In genomic region chr11:68825603-68826002, GRCh38 we compare ENCODE assay signal across 9 cellular contexts. TPM values are rescaled to one million over a fixed set of nuclear protein-coding genes. Genes with fewer than 3 reads are reported as not detected.
DNase-seq lines count a peak whose midpoint lies in the region; ATAC-seq and TF ChIP-seq lines count a peak whose summit lies in the region.
"Had no signal": no experiment of that assay in that cellular context is flagged by ENCODE, and none has a peak within 500 bp of the region (broad histone marks: within the 10 kb centered on the region; RNA-seq: fewer than 3 reads in every experiment).

No MANE protein-coding gene starts in this region.

- H3K27me3 ChIP-seq in duodenal mucosa (ENCODE audit: control insufficient read depth in 1 of 2, insufficient read depth in 2 of 2, low read length in 2 of 2) (no peaks in the 10 kb centered on the region), dorsolateral prefrontal cortex (no peaks in the 10 kb centered on the region)
- H3K27me3 ChIP-seq: suprapubic skin had no signal

- TF ChIP-seq CTCF in dorsolateral prefrontal cortex (IDR thresholded peaks at IDR 0.05 in 54 of 56, conservative IDR thresholded peaks at IDR 0.05 in 2 of 56; ENCODE audit: low read depth in 1 of 56, partially characterized antibody in 56 of 56) = no peak

- peak overlapping the region; percentile 2 for H3K27ac ChIP-seq in duodenal mucosa (ENCODE audit: low read depth, low read length)
- H3K27ac ChIP-seq in dorsolateral prefrontal cortex = no peak overlapping the region
- H3K27ac ChIP-seq: suprapubic skin had no signal

- H3K9me3 Mint-ChIP-seq in stimulated activated naive B cell treated with anti-CD40 and anti-IgM and Interleukin-4, amounts not matched to agents 10 μg/mL and 1 μg/mL and 100 μg/mL, for 72 hours = no peaks in the 10 kb centered on the region

- H3K4me3 ChIP-seq in duodenal mucosa (ENCODE audit: low read depth in 1 of 2, low read length in 2 of 2) = peak overlapping the region in 1 of 2 donors; percentile 2
- H3K4me3 ChIP-seq in dorsolateral prefrontal cortex = no peak overlapping the region
- H3K4me3 ChIP-seq: suprapubic skin had no signal

- peaks cover 36 to 55% of the 10 kb centered on the region in 2 donors for H3K4me1 Mint-ChIP-seq in stimulated activated naive B cell treated with anti-CD40 and anti-IgM and Interleukin-4, amounts not matched to agents 10 μg/mL and 1 μg/mL and 100 μg/mL, for 72 hours

- peak overlapping the region; percentile 81 for H3K27ac Mint-ChIP-seq in stimulated activated naive B cell treated with anti-CD40 and anti-IgM and Interleukin-4, amounts not matched to agents 10 μg/mL and 1 μg/mL and 100 μg/mL, for 72 hours

- peaks cover 11 to 14% of the 10 kb centered on the region in 2 donors for H3K36me3 Mint-ChIP-seq in stimulated activated naive B cell treated with anti-CD40 and anti-IgM and Interleukin-4, amounts not matched to agents 10 μg/mL and 1 μg/mL and 100 μg/mL, for 72 hours

- peaks cover 3 to 12% of the 10 kb centered on the region in 2 donors for H3K36me3 ChIP-seq in duodenal mucosa (ENCODE audit: control insufficient read depth in 1 of 2, insufficient read depth in 2 of 2, low read length in 2 of 2)
- H3K36me3 ChIP-seq: suprapubic skin had no signal

- ATAC-seq in stimulated activated naive B cell treated with anti-CD40 and anti-IgM and Interleukin-4, amounts not matched to agents 10 μg/mL and 1 μg/mL and 100 μg/mL, for 72 hours (replicated peaks) = peak; percentile 70
- no peak for ATAC-seq in HG02678 (IDR thresholded peaks at IDR 0.05; ENCODE audit: unreplicated experiment)

- peaks cover 51% of the 10 kb centered on the region in 2 donors for H3K4me1 ChIP-seq in duodenal mucosa (ENCODE audit: control insufficient read depth in 1 of 2, insufficient read depth in 2 of 2, low read length in 2 of 2)

- no peaks in the 10 kb centered on the region for H3K9me3 ChIP-seq in duodenal mucosa (ENCODE audit: control insufficient read depth in 1 of 2, low read length in 2 of 2)
- H3K9me3 ChIP-seq: suprapubic skin had no signal

- peak overlapping the region in 1 of 2 donors; percentile 5 for H3K9ac ChIP-seq in duodenal mucosa (ENCODE audit: low read depth in 1 of 2, low read length in 2 of 2)

- intact Hi-C loops in dorsolateral prefrontal cortex (cut with DNase I) = no loop called here

- peak overlapping the region; percentile 33 to 36 for H3K4me3 Mint-ChIP-seq in stimulated activated naive B cell treated with anti-CD40 and anti-IgM and Interleukin-4, amounts not matched to agents 10 μg/mL and 1 μg/mL and 100 μg/mL, for 72 hours

- no peaks in the 10 kb centered on the region for H3K27me3 Mint-ChIP-seq in stimulated activated naive B cell treated with anti-CD40 and anti-IgM and Interleukin-4, amounts not matched to agents 10 μg/mL and 1 μg/mL and 100 μg/mL, for 72 hours

- peak; percentile 7 for DNase-seq in NCI-H82 (lab: John Stamatoyannopoulos, UW)
- no peak for DNase-seq in NCI-H82 treated with DMSO at 0.1 percent for 48 hours (lab: John Stamatoyannopoulos, UW; ENCODE audit: unreplicated experiment)
- peak; percentile 41 for DNase-seq in T-helper 9 cell
- DNase-seq in stimulated activated naive B cell treated with anti-CD40 and anti-IgM and Interleukin-4, amounts not matched to agents 10 μg/mL and 1 μg/mL and 100 μg/mL, for 72 hours = peak; percentile 47
- no peak for DNase-seq in dorsolateral prefrontal cortex
- DNase-seq in COLO829 (ENCODE audit: low spot score) = no peak

RNA-seq across cellular contexts. Expression of gene CPT1A, which starts 16.1 kb away (rescaled TPM):
- total RNA-seq in dorsolateral prefrontal cortex = 10 to 100 TPM; 18.2 to 83.8 (median 32.6) TPM

Comparison
In these comparisons a context has a peak if more than half of its experiments do, and no peak if none do; other contexts are left out.
1. DNase-seq: peak in NCI-H82 (single experiment), T-helper 9 cell (single experiment) and stimulated activated naive B cell treated with anti-CD40 and anti-IgM and Interleukin-4, amounts not matched to agents 10 μg/mL and 1 μg/mL and 100 μg/mL, for 72 hours (single experiment); none in NCI-H82 treated with DMSO at 0.1 percent for 48 hours (single experiment), dorsolateral prefrontal cortex (0 of 10) and COLO829 (single experiment).